Comparison of ENCODE assay signal across 8 cellular contexts in the genomic region with DNA sequence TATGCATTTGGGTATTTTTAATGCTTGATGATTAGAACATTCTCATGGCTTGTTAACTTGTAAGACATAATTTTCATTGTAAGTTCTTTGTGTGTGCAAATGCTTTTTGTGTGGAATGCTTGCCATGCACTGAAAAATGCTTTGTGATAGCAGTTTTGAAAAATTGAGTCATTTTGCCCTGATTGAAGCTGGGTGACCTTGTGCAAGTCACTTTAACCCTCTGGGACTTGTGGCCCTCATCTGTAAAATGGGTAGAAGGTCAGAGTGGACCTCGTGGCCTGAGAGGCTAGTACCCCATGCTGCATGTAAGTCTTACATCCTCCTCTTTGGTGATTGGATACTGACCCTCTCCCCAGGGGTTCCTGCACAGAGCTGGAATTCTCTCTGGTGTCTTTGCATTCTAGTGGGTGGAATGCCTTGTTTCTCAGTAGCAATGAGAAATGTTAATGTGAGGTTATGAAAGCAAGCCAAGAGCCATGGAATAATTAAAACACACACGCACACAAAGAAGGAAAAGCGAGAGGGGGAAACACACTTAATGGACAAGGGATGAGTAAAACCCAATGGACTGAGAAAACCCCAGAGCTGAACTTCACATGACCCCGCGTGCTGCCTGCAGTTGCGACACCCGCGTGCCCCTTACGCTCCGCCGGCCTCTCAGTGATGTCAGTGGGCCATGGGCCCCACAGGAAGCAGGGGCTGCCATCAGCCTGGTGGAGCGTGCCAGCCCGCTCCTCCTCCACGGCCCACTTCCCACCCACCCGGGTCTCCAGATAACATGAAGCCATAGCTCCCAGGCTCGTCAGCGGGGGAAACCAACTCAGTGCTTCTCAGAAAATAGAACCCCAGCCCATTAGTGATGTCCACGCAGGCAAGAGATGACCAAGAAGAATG. TPM values are rescaled to one million over a fixed set of nuclear protein-coding genes. Genes with fewer than 3 reads are reported as not detected.
DNase-seq lines count a peak whose midpoint lies in the region; TF ChIP-seq lines count a peak whose summit lies in the region.

No MANE protein-coding gene starts in this region.

- H3K27ac ChIP-seq in Peyer's patch, result peak overlapping the region; percentile 44 to 70 (median 56)

- no peak for TF ChIP-seq POLR2A in Peyer's patch (IDR thresholded peaks at IDR 0.05)

- H3K4me3 Mint-ChIP-seq in HFFc6, result peak overlapping the region; percentile 59

- peaks cover 20% of the 10 kb centered on the region for H3K9me3 Mint-ChIP-seq in HFFc6

- peaks cover 12% of the 10 kb centered on the region for H3K4me1 Mint-ChIP-seq in HFFc6 (ENCODE audit: low read depth)

- TF ChIP-seq CTCF in HFFc6 (IDR thresholded peaks at IDR 0.05) (no peak), Peyer's patch (IDR thresholded peaks at IDR 0.05) (no peak), fibroblast of the aortic adventitia (IDR thresholded peaks at IDR 0.05; ENCODE audit: insufficient read depth, low read length) (no peak)

- H3K4me3 ChIP-seq in Peyer's patch (no peak overlapping the region), fibroblast of the aortic adventitia (ENCODE audit: low read depth, low read length) (no peak overlapping the region)

- H3K36me3 ChIP-seq in Peyer's patch, result no peaks in the 10 kb centered on the region

- DNase-seq in GM04503 (ENCODE audit: low read depth), result peak; percentile 99
- peak; percentile 98 for DNase-seq in HFFc6
- peak; percentile 64 to 89 (median 83) for DNase-seq in Peyer's patch
- DNase-seq in fibroblast of the aortic adventitia (ENCODE audit: low read depth), result peak; percentile 95
- DNase-seq in pulmonary artery endothelial cell (ENCODE audit: low read depth, low spot score), result peak; percentile 53
- DNase-seq in NCI-H524 (lab: John Stamatoyannopoulos, UW), result no peak
- no peak for DNase-seq in AML-193 (lab: John Stamatoyannopoulos, UW)
- no peak for DNase-seq in NCI-H2171 (lab: John Stamatoyannopoulos, UW)

- peaks cover 67% of the 10 kb centered on the region for H3K36me3 Mint-ChIP-seq in HFFc6 (ENCODE audit: low read depth)

- peaks cover 31% of the 10 kb centered on the region for H3K27me3 Mint-ChIP-seq in HFFc6 (ENCODE audit: insufficient read depth)

- H3K27me3 ChIP-seq in Peyer's patch, result no peaks in the 10 kb centered on the region

- peaks cover 8 to 54% (median 26%) of the 10 kb centered on the region in 4 donors for H3K4me1 ChIP-seq in Peyer's patch

- H3K27ac Mint-ChIP-seq in HFFc6, result peak overlapping the region; percentile 99

- H3K9me3 ChIP-seq in Peyer's patch, result no peaks in the 10 kb centered on the region

RNA-seq across cellular contexts. Expression of a gene that starts 44.0 kb away (rescaled TPM):
- 100 to 1,000 TPM in 4 of 6 experiments, 10 to 100 TPM in 2; 54.3 to 132 (median 118) TPM for total RNA-seq in HFFc6 (2021; fragmentation: NEBNext Ultra II Directional; extraction: Animal tissue kit (Norgen Biotek cat#: 25700))
- total RNA-seq in Peyer's patch (10 to 100 TPM; 43.7 to 80.0 (median 60.2) TPM), fibroblast of the aortic adventitia (ENCODE audit: low replicate concordance) (53.6 and 96.3 TPM in 2 replicates), pulmonary artery endothelial cell (32.6 and 34.6 TPM in 2 replicates)

Comparison
In these comparisons a context has a peak if more than half of its experiments do, and no peak if none do; other contexts are left out.
1. DNase-seq: peak in GM04503 (single experiment), HFFc6 (single experiment), Peyer's patch (3 of 3), fibroblast of the aortic adventitia (single experiment) and pulmonary artery endothelial cell (single experiment); none in NCI-H524 (0 of 2), AML-193 (0 of 2) and NCI-H2171 (single experiment).